ENCODE assay signal across 1 cellular context in genomic region chr7:101973130-101973529, GRCh38.
TF ChIP-seq lines count a peak whose summit lies in the region.

No MANE protein-coding gene starts in this region.

TF ChIP-seq in H1, 55 proteins besides CTCF, POLR2A, EP300 and RAD21:
- TF ChIP-seq GTF2F1 (IDR thresholded peaks at IDR 0.05; ENCODE audit: borderline replicate concordance, low read depth, low read length) = no peak
- TF ChIP-seq SP4 (IDR thresholded peaks at IDR 0.05; ENCODE audit: low read length) = no peak
- no peak for TF ChIP-seq NRF1 (IDR thresholded peaks at IDR 0.05; ENCODE audit: low read depth, low read length)
- TF ChIP-seq ATF3 (IDR thresholded peaks at IDR 0.05; ENCODE audit: insufficient read depth, low read depth, low read length) = no peak
- TF ChIP-seq SAP30 (IDR thresholded peaks at IDR 0.05; ENCODE audit: insufficient read depth, insufficient replicate concordance, low read length) = no peak
